19 cellular contexts compared by ENCODE assay signal in genomic region chr22:49031746-49032330, GRCh38.
DNase-seq lines count a peak whose midpoint lies in the region; ATAC-seq, FAIRE-seq and TF ChIP-seq lines count a peak whose summit lies in the region.
"Had no signal": no experiment of that assay in that cellular context is flagged by ENCODE, and none has a peak within 500 bp of the region (broad histone marks: within the 10 kb centered on the region; RNA-seq: fewer than 3 reads in every experiment).

No MANE protein-coding gene starts in this region.

- no peak overlapping the region for H2AFZ ChIP-seq in H1 (ENCODE audit: low read length)
- H2AFZ ChIP-seq: GM23338 had no signal

- H2BK5ac ChIP-seq in H1 (ENCODE audit: low read depth, low read length): no peak overlapping the region

- H2BK120ac ChIP-seq in H1 (replicated peaks; ENCODE audit: low read depth, low read length): no peak overlapping the region

- H2BK20ac ChIP-seq in H1 (ENCODE audit: low read length): no peak overlapping the region

- H3K27me3 Mint-ChIP-seq in neural crest cell (ENCODE audit: low read depth): peaks cover 3% of the 10 kb centered on the region
- H3K27me3 Mint-ChIP-seq in stimulated activated naive B cell treated with anti-CD40 and anti-IgM and Interleukin-4, amounts not matched to agents 10 μg/mL and 1 μg/mL and 100 μg/mL, for 72 hours: peaks cover 12 to 31% of the 10 kb centered on the region in 2 donors

- no peak overlapping the region for H3K56ac ChIP-seq in H1 (replicated peaks; ENCODE audit: insufficient read length, low read depth, low read length)

- no peak for TF ChIP-seq RAD21 in H1 (IDR thresholded peaks at IDR 0.05 in 1 of 2, conservative IDR thresholded peaks at IDR 0.05 in 1 of 2; ENCODE audit: low read depth in 2 of 2, low read length in 2 of 2)

- H2AK5ac ChIP-seq in H1 (ENCODE audit: low read depth, low read length): no peak overlapping the region

- H3K27ac Mint-ChIP-seq in neural crest cell (ENCODE audit: unreplicated experiment): peak overlapping the region; percentile 12
- H3K27ac Mint-ChIP-seq in stimulated activated naive B cell treated with anti-CD40 and anti-IgM and Interleukin-4, amounts not matched to agents 10 μg/mL and 1 μg/mL and 100 μg/mL, for 72 hours: peak overlapping the region; percentile 44
- H3K27ac Mint-ChIP-seq: CD4-positive, alpha-beta memory T cell; GM23338 had no signal

- H3K79me1 ChIP-seq in H1 (ENCODE audit: low read depth, low read length): no peaks in the 10 kb centered on the region

- CTCF ChIA-PET in H1 (lab: Charles Lee; ENCODE audit: partially characterized antibody): interaction anchor here (1.2 kb wide), 1 partner anchor 89 kb away, joined by 4 read pairs; no protein-coding TSS in a partner anchor

- H3K4me2 ChIP-seq in H1 (ENCODE audit: insufficient read depth in 1 of 2, low read depth in 2 of 2, low read length in 2 of 2): no peak overlapping the region
- H3K4me2 ChIP-seq: GM23338 had no signal

- WGBS in H1 (ENCODE audit: extremely low coverage in 1 of 2, insufficient coverage in 1 of 2, insufficient read length in 1 of 2, insufficient replicate concordance in 2 of 2, low coverage in 1 of 2, low lambda C conversion rate in 2 of 2, missing lambda C conversion rate in 1 of 2), 2 experiments: 84% methylated on average over 6 of the region's 6 CpGs; no CpG with 5 or more reads in 1 of the 2 experiments

- H3K14ac ChIP-seq in H1 (ENCODE audit: insufficient read length): no peak overlapping the region

- H3K79me2 ChIP-seq in H1 (ENCODE audit: control insufficient read depth in 1 of 2, insufficient read depth in 2 of 2, low read length in 2 of 2): no peaks in the 10 kb centered on the region

- POLR2A ChIA-PET in H1 (lab: Charles Lee; ENCODE audit: partially characterized antibody): no interaction called here

- H3K27ac ChIP-seq in H1 (ENCODE audit: low read depth, low read length) (no peak overlapping the region), WERI-Rb-1 (no peak overlapping the region), Peyer's patch (no peak overlapping the region)

- no peak overlapping the region for H3K18ac ChIP-seq in H1 (ENCODE audit: extremely low read depth, low read length)

- 0 out of 2 replicates have a peak overlapping the region, but pooled peaks have one; percentile 5 for H4K8ac ChIP-seq in H1 (ENCODE audit: extremely low read depth, insufficient read depth, low read length)

- no peak overlapping the region for H2BK12ac ChIP-seq in H1 (ENCODE audit: low read depth, low read length)

- H4K91ac ChIP-seq in H1 (replicated peaks; ENCODE audit: insufficient read length, low read length): no peak overlapping the region

- ATAC-seq in stimulated activated naive B cell treated with anti-CD40 and anti-IgM and Interleukin-4, amounts not matched to agents 10 μg/mL and 1 μg/mL and 100 μg/mL, for 72 hours (replicated peaks): no peak
- ATAC-seq: GM23338 had no signal

- FAIRE-seq in H1 (lab: Jason Lieb, UNC): no peak
- FAIRE-seq: GM12891, GM18507, H54 had no signal

- H3K9me3 ChIP-seq in H1 (ENCODE audit: insufficient read depth in 2 of 2, low read depth in 1 of 2, low read length in 1 of 2) (no peaks in the 10 kb centered on the region; a peak in 1 of 4 replicates), WERI-Rb-1 (ENCODE audit: severe bottlenecking) (no peaks in the 10 kb centered on the region), Peyer's patch (no peaks in the 10 kb centered on the region)

- H3K4ac ChIP-seq in H1 (replicated peaks; ENCODE audit: insufficient read length, low read depth, low read length): no peak overlapping the region

- no peaks in the 10 kb centered on the region for H3K36me3 Mint-ChIP-seq in neural crest cell (ENCODE audit: low read depth)
- H3K36me3 Mint-ChIP-seq in stimulated activated naive B cell treated with anti-CD40 and anti-IgM and Interleukin-4, amounts not matched to agents 10 μg/mL and 1 μg/mL and 100 μg/mL, for 72 hours: peaks cover 0 to 2% of the 10 kb centered on the region in 2 donors
- H3K36me3 Mint-ChIP-seq: CD4-positive, alpha-beta memory T cell had no signal

- peaks cover 33% of the 10 kb centered on the region for H3K4me1 Mint-ChIP-seq in neural crest cell
- H3K4me1 Mint-ChIP-seq in stimulated activated naive B cell treated with anti-CD40 and anti-IgM and Interleukin-4, amounts not matched to agents 10 μg/mL and 1 μg/mL and 100 μg/mL, for 72 hours: no peaks in the 10 kb centered on the region
- H3K4me1 Mint-ChIP-seq: CD4-positive, alpha-beta memory T cell had no signal

- H2BK15ac ChIP-seq in H1 (ENCODE audit: low read length): no peak overlapping the region; the same call in 1 of the 2 replicates

- H3K9me3 Mint-ChIP-seq in neural crest cell: no peaks in the 10 kb centered on the region
- H3K9me3 Mint-ChIP-seq in stimulated activated naive B cell treated with anti-CD40 and anti-IgM and Interleukin-4, amounts not matched to agents 10 μg/mL and 1 μg/mL and 100 μg/mL, for 72 hours: no peaks in the 10 kb centered on the region

- H3K36me3 ChIP-seq in H1 (ENCODE audit: control insufficient read depth in 2 of 4, insufficient read depth in 4 of 4, low read length in 3 of 4): no peaks in the 10 kb centered on the region
- no peaks in the 10 kb centered on the region for H3K36me3 ChIP-seq in WERI-Rb-1
- H3K36me3 ChIP-seq in Peyer's patch: no peaks in the 10 kb centered on the region

- H3K4me1 ChIP-seq in H1 (replicated peaks in 1 of 4; ENCODE audit: control insufficient read depth in 3 of 4, insufficient read depth in 4 of 4, low read length in 3 of 4) (no peaks in the 10 kb centered on the region; a peak in 1 of 7 replicates), Peyer's patch (no peaks in the 10 kb centered on the region)

- no peak for TF ChIP-seq EP300 in H1 (IDR thresholded peaks at IDR 0.05; ENCODE audit: borderline replicate concordance in 1 of 2, low read depth in 2 of 2, low read length in 2 of 2)

- peaks cover 0 to 6% (median 0%) of the 10 kb centered on the region in 4 experiments; a peak in 1 of 7 replicates for H3K27me3 ChIP-seq in H1 (replicated peaks in 1 of 4; ENCODE audit: control insufficient read depth in 3 of 4, extremely low read depth in 1 of 4, insufficient read depth in 3 of 4, low read length in 3 of 4)
- no peaks in the 10 kb centered on the region for H3K27me3 ChIP-seq in WERI-Rb-1 (ENCODE audit: insufficient read depth, low read depth, severe bottlenecking)
- no peaks in the 10 kb centered on the region for H3K27me3 ChIP-seq in Peyer's patch

- TF ChIP-seq CTCF in H1 (IDR thresholded peaks at IDR 0.05; ENCODE audit: control extremely low read depth in 1 of 3, insufficient read depth in 1 of 3, low read depth in 1 of 3, low read length in 3 of 3) (no peak), neural crest cell (conservative IDR thresholded peaks at IDR 0.05) (no peak), WERI-Rb-1 (IDR thresholded peaks at IDR 0.05; ENCODE audit: low read depth, low read length) (no peak), Peyer's patch (IDR thresholded peaks at IDR 0.05) (no peak)

- H4K5ac ChIP-seq in H1 (ENCODE audit: insufficient read length, low read depth, low read length): no peak overlapping the region

- no peak overlapping the region for H3K23ac ChIP-seq in H1 (ENCODE audit: insufficient read length)

- no peak for TF ChIP-seq POLR2A in H1 (IDR thresholded peaks at IDR 0.05; ENCODE audit: control extremely low read depth in 1 of 2, low read depth in 2 of 2, low read length in 2 of 2)
- no peak for TF ChIP-seq POLR2A in Peyer's patch (IDR thresholded peaks at IDR 0.05)

- no peaks in the 10 kb centered on the region for H3K23me2 ChIP-seq in H1 (ENCODE audit: low read depth, low read length)

- H4K20me1 ChIP-seq in H1 (replicated peaks in 1 of 2; ENCODE audit: control insufficient read depth in 1 of 2, insufficient read depth in 2 of 2, low read length in 2 of 2): no peaks in the 10 kb centered on the region

- DNase-seq in H1 (ENCODE audit: low read depth in 1 of 2, low spot score in 2 of 2): no peak
- DNase-seq in neural crest cell (ENCODE audit: low read depth, low spot score): no peak
- DNase-seq in stimulated activated naive B cell treated with anti-CD40 and anti-IgM and Interleukin-4, amounts not matched to agents 10 μg/mL and 1 μg/mL and 100 μg/mL, for 72 hours: no peak
- no peak for DNase-seq in HUDEP-2 (lab: John Stamatoyannopoulos, UW; ENCODE audit: unreplicated experiment in 76 of 76)
- DNase-seq in WERI-Rb-1: no peak
- no peak for DNase-seq in NCI-H446 treated with DMSO at 0.1 percent for 48 hours (lab: John Stamatoyannopoulos, UW)
- DNase-seq in Peyer's patch: no peak
- DNase-seq: C1 segment of cervical spinal cord; Calu3; CD4-positive, alpha-beta memory T cell; COR-L47; DMS53; DMS79 treated with DMSO at 0.1 percent for 48 hours; GF-D8; HCEC 1CT had no signal

- H3K4me3 ChIP-seq in H1 (ENCODE audit: extremely low read depth in 1 of 4, insufficient read depth in 2 of 4, low read depth in 3 of 4, low read length in 4 of 4) (no peak overlapping the region), WERI-Rb-1 (ENCODE audit: low read depth, low read length) (no peak overlapping the region), Peyer's patch (no peak overlapping the region)
- H3K4me3 ChIP-seq: GM23338 had no signal

- H3K4me3 Mint-ChIP-seq in neural crest cell: no peak overlapping the region
- no peak overlapping the region for H3K4me3 Mint-ChIP-seq in stimulated activated naive B cell treated with anti-CD40 and anti-IgM and Interleukin-4, amounts not matched to agents 10 μg/mL and 1 μg/mL and 100 μg/mL, for 72 hours
- H3K4me3 Mint-ChIP-seq: CD4-positive, alpha-beta memory T cell; GM23338 had no signal

- no peak overlapping the region for H3K9ac ChIP-seq in H1 (replicated peaks in 1 of 4; ENCODE audit: extremely low read depth in 1 of 4, low read depth in 3 of 4, low read length in 3 of 4)

TF ChIP-seq in H1, 55 proteins besides CTCF, POLR2A, EP300 and RAD21:
- TF ChIP-seq MAX (IDR thresholded peaks at IDR 0.05) (no peak), MAFK (IDR thresholded peaks at IDR 0.05; ENCODE audit: low read depth, low read length) (no peak)
